27 cellular contexts compared by ENCODE assay signal in genomic region chr19:5916201-5916708, GRCh38. TPM values are rescaled to one million over a fixed set of nuclear protein-coding genes. Genes with fewer than 3 reads are reported as not detected.
DNase-seq lines count a peak whose midpoint lies in the region; ATAC-seq and TF ChIP-seq lines count a peak whose summit lies in the region.
"Had no signal": no experiment of that assay in that cellular context is flagged by ENCODE, and none has a peak within 500 bp of the region (broad histone marks: within the 10 kb centered on the region; RNA-seq: fewer than 3 reads in every experiment).

No MANE protein-coding gene starts in this region.

- intact Hi-C loops in OCI-LY7 (cut with micrococcal nuclease; ENCODE audit: unreplicated experiment): no loop called here

- peak overlapping the region; percentile 53 for H3K27ac Mint-ChIP-seq in central memory CD8-positive, alpha-beta T cell (ENCODE audit: low read depth)
- H3K27ac Mint-ChIP-seq: activated naive CD8-positive, alpha-beta T cell treated with anti-CD3 and anti-CD28 coated beads, Interleukin-2, amount 50 U/mL, for 24 hours; immature natural killer cell had no signal

- no peaks in the 10 kb centered on the region; the same call in 1 of the 2 replicates for H4K20me1 ChIP-seq in OCI-LY7 (ENCODE audit: insufficient read depth, low read length)

- peaks cover 29% of the 10 kb centered on the region for H3K36me3 Mint-ChIP-seq in central memory CD8-positive, alpha-beta T cell (ENCODE audit: insufficient read depth)
- H3K36me3 Mint-ChIP-seq: immature natural killer cell had no signal

- no peak overlapping the region for H3K4me2 ChIP-seq in OCI-LY7 (ENCODE audit: low read length)

- H3K9me3 ChIP-seq in OCI-LY7 (ENCODE audit: low read length): no peaks in the 10 kb centered on the region
- no peaks in the 10 kb centered on the region for H3K9me3 ChIP-seq in right atrium auricular region
- H3K9me3 ChIP-seq in suprapubic skin: no peaks in the 10 kb centered on the region
- H3K9me3 ChIP-seq: mucosa of descending colon, SJSA1 had no signal

- CTCF ChIA-PET in OCI-LY7 (lab: Charles Lee; ENCODE audit: unreplicated experiment): no interaction called here

- TF ChIP-seq POLR2A in suprapubic skin (IDR thresholded peaks at IDR 0.05): no peak

- no peak overlapping the region for H3K27ac ChIP-seq in OCI-LY7 (ENCODE audit: low read depth, low read length, poor library complexity, severe bottlenecking)
- peak overlapping the region; percentile 59 to 78 for H3K27ac ChIP-seq in right atrium auricular region
- peak overlapping the region; percentile 31 for H3K27ac ChIP-seq in suprapubic skin
- H3K27ac ChIP-seq: GM23248, SJSA1 had no signal

- H3K4me3 Mint-ChIP-seq in central memory CD8-positive, alpha-beta T cell: no peak overlapping the region
- H3K4me3 Mint-ChIP-seq: activated naive CD8-positive, alpha-beta T cell treated with anti-CD3 and anti-CD28 coated beads, Interleukin-2, amount 50 U/mL, for 24 hours; brain; immature natural killer cell had no signal

- H3K27me3 ChIP-seq in right atrium auricular region (no peaks in the 10 kb centered on the region), suprapubic skin (no peaks in the 10 kb centered on the region)
- H3K27me3 ChIP-seq: SJSA1 had no signal

- TSS peak; percentile 64 for BruUV-seq in OCI-LY7 (replicated peaks; lab: Mats Ljungman, UMichigan)

- H3K27me3 Mint-ChIP-seq in central memory CD8-positive, alpha-beta T cell: no peaks in the 10 kb centered on the region
- H3K27me3 Mint-ChIP-seq: activated naive CD8-positive, alpha-beta T cell treated with anti-CD3 and anti-CD28 coated beads, Interleukin-2, amount 50 U/mL, for 24 hours; brain had no signal

- ATAC-seq in central memory CD8-positive, alpha-beta T cell (replicated peaks; ENCODE audit: extremely low read depth, poor library complexity, severe bottlenecking): no peak
- no peak for ATAC-seq in GM19023 (IDR thresholded peaks at IDR 0.05; ENCODE audit: unreplicated experiment)
- ATAC-seq: activated naive CD8-positive, alpha-beta T cell treated with anti-CD3 and anti-CD28 coated beads, Interleukin-2, amount 50 U/mL, for 24 hours; mucosa of descending colon had no signal

- DNase-seq in OCI-LY7 (ENCODE audit: low spot score) (no peak), right atrium auricular region (ENCODE audit: low spot score) (no peak), suprapubic skin (ENCODE audit: low spot score in 2 of 2) (no peak), HK-2 (ENCODE audit: unreplicated experiment) (no peak), foreskin melanocyte (no peak)
- no peak for DNase-seq in central memory CD8-positive, alpha-beta T cell (ENCODE audit: low spot score in 2 of 2)
- DNase-seq: activated CD4-positive, alpha-beta T cell treated with anti-CD3 and anti-CD28 coated beads, Interleukin-2, amount 50 U/mL, for 1 hour; activated CD8-positive, alpha-beta memory T cell treated with anti-CD3 and anti-CD28 coated beads, Interleukin-2, amount 50 U/mL, for 48 hours; activated gamma-delta T cell; activated naive CD8-positive, alpha-beta T cell treated with anti-CD3 and anti-CD28 coated beads, Interleukin-2, amount 50 U/mL, for 24 hours; AML-193; DMS79; GM23248; immature natural killer cell; mucosa of descending colon; NCI-H1092; NCI-H2029 treated with DMSO at 0.1 percent for 48 hours; NCI-H345; NCI-H82; T-helper 1 cell had no signal

- H3K4me1 ChIP-seq in OCI-LY7 (ENCODE audit: insufficient read depth, low read length, poor library complexity, severe bottlenecking) (no peaks in the 10 kb centered on the region), right atrium auricular region (peaks cover 0 to 30% of the 10 kb centered on the region in 2 donors), suprapubic skin (peaks cover 21% of the 10 kb centered on the region)

- no peaks in the 10 kb centered on the region for H3K9me3 Mint-ChIP-seq in central memory CD8-positive, alpha-beta T cell
- H3K9me3 Mint-ChIP-seq: activated naive CD8-positive, alpha-beta T cell treated with anti-CD3 and anti-CD28 coated beads, Interleukin-2, amount 50 U/mL, for 24 hours; brain; immature natural killer cell had no signal

- TF ChIP-seq CTCF in OCI-LY7 (conservative IDR thresholded peaks at IDR 0.05; ENCODE audit: low read length): no peak
- no peak for TF ChIP-seq CTCF in right atrium auricular region (IDR thresholded peaks at IDR 0.05)
- TF ChIP-seq CTCF in suprapubic skin (IDR thresholded peaks at IDR 0.05): no peak

- H3K4me3 ChIP-seq in OCI-LY7 (ENCODE audit: low read depth, low read length, poor library complexity, severe bottlenecking) (no peak overlapping the region), right atrium auricular region (no peak overlapping the region), suprapubic skin (no peak overlapping the region)
- H3K4me3 ChIP-seq: coronary artery, GM23248, mucosa of descending colon, SJSA1 had no signal

- no peaks in the 10 kb centered on the region for H3K79me2 ChIP-seq in OCI-LY7 (ENCODE audit: insufficient read depth, low read depth, low read length)

- POLR2A ChIA-PET in OCI-LY7 (lab: Charles Lee): no interaction called here

- no peaks in the 10 kb centered on the region for H3K4me1 Mint-ChIP-seq in central memory CD8-positive, alpha-beta T cell
- H3K4me1 Mint-ChIP-seq: activated naive CD8-positive, alpha-beta T cell treated with anti-CD3 and anti-CD28 coated beads, Interleukin-2, amount 50 U/mL, for 24 hours; brain; immature natural killer cell had no signal

- no peak for TF ChIP-seq EP300 in suprapubic skin (IDR thresholded peaks at IDR 0.05)

- no peaks in the 10 kb centered on the region for H3K9me2 ChIP-seq in OCI-LY7 (ENCODE audit: insufficient read depth, low read length)

- 77% methylated on average over 5 of the region's 14 CpGs for WGBS in suprapubic skin

- H2AFZ ChIP-seq in OCI-LY7 (ENCODE audit: low read length): no peak overlapping the region
- H2AFZ ChIP-seq: GM23248 had no signal

- H3K36me3 ChIP-seq in OCI-LY7 (ENCODE audit: insufficient read depth, low read length) (peaks cover 65% of the 10 kb centered on the region), right atrium auricular region (peaks cover 55% of the 10 kb centered on the region), suprapubic skin (peaks cover 56% of the 10 kb centered on the region)

RNA-seq across cellular contexts. Expression of gene CAPS, which starts 2.2 kb away (rescaled TPM):
- 5.6 and 8.1 TPM in 2 replicates for total RNA-seq in OCI-LY7 (2014; rRNA removed; shearing (Covaris generic))
- 11.0 and 12.9 TPM in 2 replicates for total RNA-seq in OCI-LY7 (2022)
- 1 to 10 TPM; 4.5 to 7.3 TPM for total RNA-seq in right atrium auricular region
- 10 to 100 TPM in 2 of 4 donors, 1 to 10 TPM in 2; 7.2 to 36.5 (median 10.0) TPM for total RNA-seq in suprapubic skin

RNA-seq across cellular contexts. Expression of gene VMAC, which starts 11.6 kb away (rescaled TPM):
- 6.6 and 6.8 TPM in 2 replicates for total RNA-seq in OCI-LY7 (2014; rRNA removed; shearing (Covaris generic))
- total RNA-seq in OCI-LY7 (2022) (6.0 and 7.9 TPM in 2 replicates), right atrium auricular region (1 to 10 TPM; 2.6 to 4.1 TPM), suprapubic skin (10 to 100 TPM in 2 of 4 donors, 1 to 10 TPM in 2; 7.4 to 15.4 (median 12.0) TPM)

RNA-seq across cellular contexts. Expression of gene NDUFA11, which starts 12.7 kb away (rescaled TPM):
- total RNA-seq in OCI-LY7 (2014; rRNA removed; shearing (Covaris generic)): 217 and 293 TPM in 2 replicates
- total RNA-seq in OCI-LY7 (2022) (248 and 280 TPM in 2 replicates), right atrium auricular region (100 to 1,000 TPM; 368 to 648 TPM), suprapubic skin (100 to 1,000 TPM in 3 of 4 donors, 10 to 100 TPM in 1; 80.9 to 245 (median 174) TPM)

RNA-seq across cellular contexts. Expression of gene FUT5, which starts 45.9 kb away (rescaled TPM):
- 0.09 and 0.93 TPM in 2 replicates for total RNA-seq in OCI-LY7 (2014; rRNA removed; shearing (Covaris generic))
- total RNA-seq in OCI-LY7 (2022): 0.25 and 0.37 TPM in 2 replicates
- not detected for total RNA-seq in right atrium auricular region
- under 1 TPM in 1 of 4 donors, not detected in 3; 0.23 TPM for total RNA-seq in suprapubic skin
- total RNA-seq: fibroblast of lung, GM23248, mucosa of descending colon, posterior vena cava, SJSA1, temporal lobe had no signal
